In genomic region chr17:4944163-4944553, GRCh38 we compare ENCODE assay signal across 6 cellular contexts. TPM values are rescaled to one million over a fixed set of nuclear protein-coding genes. Genes with fewer than 3 reads are reported as not detected.
A peak's percentile ranks its signal among the peaks of the same experiment; 100 is the strongest.
DNase-seq lines count a peak whose midpoint lies in the region; ATAC-seq and TF ChIP-seq lines count a peak whose summit lies in the region.

No MANE protein-coding gene starts in this region.

- peak overlapping the region; percentile 58 for H3K4me3 ChIP-seq in CD8-positive, alpha-beta T cell (ENCODE audit: low read depth, low read length)
- H3K4me3 ChIP-seq in RWPE2 (ENCODE audit: severe bottlenecking) (no peak overlapping the region), hepatocyte (no peak overlapping the region)

- H3K27me3 ChIP-seq in CD8-positive, alpha-beta T cell (ENCODE audit: insufficient read depth, low read length): no peaks in the 10 kb centered on the region
- H3K27me3 ChIP-seq in RWPE2 (ENCODE audit: insufficient read depth, poor library complexity, severe bottlenecking): no peaks in the 10 kb centered on the region
- no peaks in the 10 kb centered on the region for H3K27me3 ChIP-seq in hepatocyte

- H3K9me3 ChIP-seq in CD8-positive, alpha-beta T cell (ENCODE audit: low read length): no peaks in the 10 kb centered on the region
- H3K9me3 ChIP-seq in RWPE2 (ENCODE audit: severe bottlenecking): no peaks in the 10 kb centered on the region
- H3K9me3 ChIP-seq in hepatocyte (ENCODE audit: low read depth): no peaks in the 10 kb centered on the region

- H3K27ac ChIP-seq in CD8-positive, alpha-beta T cell (ENCODE audit: low read depth, low read length): peak overlapping the region; percentile 26
- H3K27ac ChIP-seq in RWPE2 (ENCODE audit: poor library complexity, severe bottlenecking) (peak overlapping the region; percentile 99), hepatocyte (peak overlapping the region; percentile 91)

- intact Hi-C loops in CD8-positive, alpha-beta T cell (cut with DNase I, micrococcal nuclease): loop anchor here in 1 of 2 experiments (1.0 kb wide), 1 partner anchor 23 kb away; the partner anchor contains the start of gene SPAG7

- H3K36me3 ChIP-seq in CD8-positive, alpha-beta T cell (ENCODE audit: insufficient read depth, low read length): peaks cover 39% of the 10 kb centered on the region
- H3K36me3 ChIP-seq in RWPE2 (ENCODE audit: low read depth): peaks cover 58% of the 10 kb centered on the region
- H3K36me3 ChIP-seq in hepatocyte (replicated peaks; ENCODE audit: insufficient read depth, low read depth): no peaks in the 10 kb centered on the region

- no peak for ATAC-seq in CD8-positive, alpha-beta T cell
- ATAC-seq in RWPE2 (ENCODE audit: low read depth): no peak

- no peaks in the 10 kb centered on the region for H3K27me3 Mint-ChIP-seq in CD8-positive, alpha-beta T cell (ENCODE audit: low read depth)

- DNase-seq in CD8-positive, alpha-beta T cell: peak in 6 of 7 experiments; percentile 39 to 75 (median 50)
- DNase-seq in RWPE2 (ENCODE audit: low spot score) (no peak), hepatocyte (ENCODE audit: low spot score) (no peak), NCI-H69 (lab: John Stamatoyannopoulos, UW) (no peak), midbrain (lab: John Stamatoyannopoulos, UW) (no peak), 8988T (no peak)

- peak overlapping the region; percentile 94 for H3K4me3 Mint-ChIP-seq in CD8-positive, alpha-beta T cell

- no peak overlapping the region for H3K4me2 ChIP-seq in hepatocyte

- H2AFZ ChIP-seq in hepatocyte: no peak overlapping the region

- TF ChIP-seq CTCF in CD8-positive, alpha-beta T cell (IDR thresholded peaks at IDR 0.05): no peak
- TF ChIP-seq CTCF in RWPE2 (IDR thresholded peaks at IDR 0.05; ENCODE audit: poor library complexity, severe bottlenecking) (no peak), hepatocyte (IDR thresholded peaks at IDR 0.05; ENCODE audit: poor library complexity) (no peak)

- 81% methylated on average over 3 of the region's 3 CpGs for WGBS in hepatocyte (ENCODE audit: low lambda C conversion rate, missing lambda C conversion rate)

- no peaks in the 10 kb centered on the region for H3K9me3 Mint-ChIP-seq in CD8-positive, alpha-beta T cell

- POLR2A ChIA-PET in CD8-positive, alpha-beta T cell (lab: Charles Lee): interaction anchor here (1.7 to 10.5 kb wide), 2 partner anchors 24 to 44 kb away, joined by 5 to 175 read pairs; partner anchors contain the start of gene SPAG7

- peaks cover 69% of the 10 kb centered on the region for H3K4me1 Mint-ChIP-seq in CD8-positive, alpha-beta T cell (ENCODE audit: low read depth)

- peaks cover 68% of the 10 kb centered on the region for H3K79me2 ChIP-seq in hepatocyte

- peak overlapping the region; percentile 76 for H3K27ac Mint-ChIP-seq in CD8-positive, alpha-beta T cell

- no peaks in the 10 kb centered on the region for H3K9me2 ChIP-seq in hepatocyte (replicated peaks; ENCODE audit: insufficient read depth)

- peaks cover 59% of the 10 kb centered on the region for H3K4me1 ChIP-seq in CD8-positive, alpha-beta T cell (ENCODE audit: insufficient read depth, low read length)
- peaks cover 29% of the 10 kb centered on the region for H3K4me1 ChIP-seq in RWPE2 (ENCODE audit: insufficient read depth, poor library complexity, severe bottlenecking)
- H3K4me1 ChIP-seq in hepatocyte (ENCODE audit: insufficient read depth): peaks cover 28% of the 10 kb centered on the region

- CTCF ChIA-PET in CD8-positive, alpha-beta T cell (lab: Charles Lee): no interaction called here

- peaks cover 21% of the 10 kb centered on the region for H4K20me1 ChIP-seq in hepatocyte (ENCODE audit: insufficient read depth, poor library complexity, severe bottlenecking)

- H3K36me3 Mint-ChIP-seq in CD8-positive, alpha-beta T cell: peaks cover 69% of the 10 kb centered on the region

RNA-seq across cellular contexts. Expression of gene RNF167, which starts 4.1 kb away (rescaled TPM):
- total RNA-seq in CD8-positive, alpha-beta T cell: 10 to 100 TPM; 49.3 to 52.2 TPM
- total RNA-seq in hepatocyte: 59.2 and 65.1 TPM in 2 replicates
- polyA plus RNA-seq in hepatocyte: 66.5 and 75.3 TPM in 2 replicates

RNA-seq across cellular contexts. Expression of gene PFN1, which starts 4.2 kb away (rescaled TPM):
- total RNA-seq in CD8-positive, alpha-beta T cell: 100 to 1,000 TPM; 321 to 326 TPM
- total RNA-seq in hepatocyte: 244 and 280 TPM in 2 replicates
- polyA plus RNA-seq in hepatocyte: 706 and 713 TPM in 2 replicates

RNA-seq across cellular contexts. Expression of gene SLC25A11, which starts 4.3 kb away (rescaled TPM):
- total RNA-seq in CD8-positive, alpha-beta T cell: 10 to 100 TPM; 15.8 to 16.3 TPM
- total RNA-seq in hepatocyte: 42.9 and 59.5 TPM in 2 replicates
- 78.7 and 84.8 TPM in 2 replicates for polyA plus RNA-seq in hepatocyte

RNA-seq across cellular contexts. Expression of gene ENO3, which starts 6.8 kb away (rescaled TPM):
- 10 to 100 TPM; 17.6 to 18.5 TPM for total RNA-seq in CD8-positive, alpha-beta T cell
- total RNA-seq in hepatocyte: 16.3 and 18.7 TPM in 2 replicates
- polyA plus RNA-seq in hepatocyte: 30.2 and 40.4 TPM in 2 replicates

RNA-seq across cellular contexts. Expression of gene GP1BA, which starts 12.1 kb away (rescaled TPM):
- not detected for total RNA-seq in CD8-positive, alpha-beta T cell
- not detected in 2 replicates for total RNA-seq in hepatocyte
- 0.06 TPM in 1 of 2 replicates, not detected in the other for polyA plus RNA-seq in hepatocyte

Comparison
In these comparisons a context has a peak if more than half of its experiments do, and no peak if none do; other contexts are left out.
1. DNase-seq: peak in CD8-positive, alpha-beta T cell (6 of 7); none in RWPE2 (single experiment), hepatocyte (single experiment), NCI-H69 (single experiment), midbrain (single experiment) and 8988T (single experiment).
2. H3K27ac ChIP-seq: peak in every context shown above with its lines; median percentile 99 in RWPE2; 91 in hepatocyte; 26 in CD8-positive, alpha-beta T cell.